In the genomic region with DNA sequence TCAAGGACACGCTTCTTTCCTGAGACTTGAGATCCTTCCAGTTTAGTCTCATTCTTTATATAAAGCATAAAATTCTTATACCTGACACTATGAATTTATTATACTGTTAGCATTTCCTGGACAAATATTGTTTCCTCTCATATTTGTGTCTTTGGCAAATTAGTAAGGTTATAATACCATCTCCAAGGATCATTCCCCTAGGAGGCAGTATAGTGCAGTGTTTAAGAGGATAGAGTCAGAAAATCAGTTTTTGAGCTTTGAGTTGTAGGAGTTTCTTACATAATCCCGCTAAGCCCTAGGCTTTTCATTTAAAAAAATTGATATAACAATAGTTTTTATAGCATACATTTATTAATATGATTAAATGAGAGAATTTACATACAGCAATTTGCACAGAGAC, we compare ENCODE assay signal across 8 cellular contexts.
DNase-seq lines count a peak whose midpoint lies in the region; ATAC-seq and TF ChIP-seq lines count a peak whose summit lies in the region.

No MANE protein-coding gene starts in this region.

- H3F3A ChIP-seq in GM23338 (replicated peaks; ENCODE audit: low read depth): no peaks in the 10 kb centered on the region
- no peaks in the 10 kb centered on the region for H3F3A ChIP-seq in PC-3 (ENCODE audit: low read length, unreplicated experiment)

- no peak overlapping the region for H3K9ac ChIP-seq in PC-3 (ENCODE audit: low read length)

- H3K27ac Mint-ChIP-seq in GM23338 (no peak overlapping the region), mesothelial cell of epicardium (no peak overlapping the region)

- H3K9me3 ChIP-seq in PC-3 (ENCODE audit: low read length): no peaks in the 10 kb centered on the region

- H3K4me3 ChIP-seq in GM23338 (no peak overlapping the region), PC-3 (ENCODE audit: low read length) (no peak overlapping the region)

- H3K9me2 ChIP-seq in GM23338 (ENCODE audit: insufficient read depth) (no peaks in the 10 kb centered on the region; the same call in 1 of the 2 replicates), PC-3 (replicated peaks; ENCODE audit: low read length) (no peaks in the 10 kb centered on the region)

- H3K9me3 Mint-ChIP-seq in GM23338 (no peaks in the 10 kb centered on the region), mesothelial cell of epicardium (peaks cover 9% of the 10 kb centered on the region)

- no peaks in the 10 kb centered on the region for H4K20me1 ChIP-seq in GM23338 (replicated peaks; ENCODE audit: insufficient read depth)
- H4K20me1 ChIP-seq in PC-3 (ENCODE audit: low read length): no peaks in the 10 kb centered on the region

- H3K27me3 Mint-ChIP-seq in GM23338 (ENCODE audit: insufficient read depth, low read depth, poor library complexity) (no peaks in the 10 kb centered on the region), mesothelial cell of epicardium (ENCODE audit: low read depth) (no peaks in the 10 kb centered on the region)

- no peaks in the 10 kb centered on the region for H3K36me3 Mint-ChIP-seq in GM23338 (ENCODE audit: low read depth)
- H3K36me3 Mint-ChIP-seq in mesothelial cell of epicardium: peaks cover 1% of the 10 kb centered on the region

- peak; percentile 78 for TF ChIP-seq CTCF in 22Rv1 (IDR thresholded peaks at IDR 0.05)
- TF ChIP-seq CTCF in GM23338 (conservative IDR thresholded peaks at IDR 0.05; ENCODE audit: low read depth in 2 of 2): peak; percentile 62 to 76
- peak; percentile 62 for TF ChIP-seq CTCF in PC-3 (conservative IDR thresholded peaks at IDR 0.05; ENCODE audit: low read depth, low read length)
- no peak for TF ChIP-seq CTCF in mesothelial cell of epicardium (IDR thresholded peaks at IDR 0.05; ENCODE audit: unreplicated experiment)

- no peak overlapping the region for H2AFZ ChIP-seq in GM23338
- no peak overlapping the region for H2AFZ ChIP-seq in PC-3 (ENCODE audit: low read length)

- intact Hi-C loops in PC-3 (cut with micrococcal nuclease): loop anchor here (2.0 to 5.0 kb wide), 2 partner anchors 226 to 511 kb away; a partner anchor contains a TSS

- POLR2A ChIA-PET in PC-3 (lab: Charles Lee; ENCODE audit: unreplicated experiment): no interaction called here

- no peaks in the 10 kb centered on the region for H3K36me3 ChIP-seq in GM23338 (ENCODE audit: insufficient read depth)
- no peaks in the 10 kb centered on the region for H3K36me3 ChIP-seq in PC-3 (ENCODE audit: low read depth, low read length)

- H3K27ac ChIP-seq in 22Rv1 (no peak overlapping the region), GM23338 (ENCODE audit: low read depth) (no peak overlapping the region), PC-3 (ENCODE audit: low read length) (no peak overlapping the region)

- H3K4me1 Mint-ChIP-seq in GM23338 (no peaks in the 10 kb centered on the region), mesothelial cell of epicardium (peaks cover 14% of the 10 kb centered on the region)

- no peaks in the 10 kb centered on the region for H3K79me2 ChIP-seq in GM23338 (replicated peaks; ENCODE audit: insufficient read depth)
- no peaks in the 10 kb centered on the region for H3K79me2 ChIP-seq in PC-3 (ENCODE audit: low read length)

- ATAC-seq in GM23338 (no peak), PC-3 (peak; percentile 37)

- H3K4me1 ChIP-seq in GM23338 (ENCODE audit: insufficient read depth) (no peaks in the 10 kb centered on the region), PC-3 (ENCODE audit: insufficient read depth, low read length) (no peaks in the 10 kb centered on the region)

- no peak overlapping the region for H3K4me3 Mint-ChIP-seq in GM23338
- H3K4me3 Mint-ChIP-seq in mesothelial cell of epicardium: no peak overlapping the region

- CTCF ChIA-PET in PC-3 (lab: Charles Lee): interaction anchor here (1.0 kb wide), 1 partner anchor 512 kb away, joined by 5 read pairs; no protein-coding TSS in a partner anchor

- H3K27me3 ChIP-seq in GM23338 (ENCODE audit: insufficient read depth) (no peaks in the 10 kb centered on the region), PC-3 (ENCODE audit: low read length) (no peaks in the 10 kb centered on the region)

- no TSS peak for BruUV-seq in PC-3 (replicated peaks; lab: Mats Ljungman, UMichigan)

- H3K4me2 ChIP-seq in GM23338 (no peak overlapping the region), PC-3 (ENCODE audit: low read length) (no peak overlapping the region)

- DNase-seq in GM23338 (ENCODE audit: low spot score): peak; percentile 68
- peak; percentile 52 for DNase-seq in PC-3
- peak; percentile 41 for DNase-seq in foreskin melanocyte
- no peak for DNase-seq in activated gamma-delta T cell treated with Interleukin-2 at 50 U/mL for 16 hours
- DNase-seq in T-helper 2 cell: no peak
- no peak for DNase-seq in mesothelial cell of epicardium (ENCODE audit: low spot score in 2 of 2, unreplicated experiment in 2 of 2)
- no peak for DNase-seq in anterior cingulate cortex (lab: John Stamatoyannopoulos, UW)

TF ChIP-seq in GM23338, 12 proteins besides CTCF, POLR2A, EP300 and RAD21:
- no peak for TF ChIP-seq STAT1 (IDR thresholded peaks at IDR 0.05; ENCODE audit: unreplicated experiment)
- no peak for TF ChIP-seq ZNF331 (CRISPR knock-in tag; IDR thresholded peaks at IDR 0.05; ENCODE audit: low read depth)
- no peak for TF ChIP-seq JUNB (IDR thresholded peaks at IDR 0.05; ENCODE audit: unreplicated experiment)
- no peak for TF ChIP-seq EZH2 (IDR thresholded peaks at IDR 0.05; ENCODE audit: low read depth, unreplicated experiment)
- TF ChIP-seq CREB1 (CRISPR knock-in tag; IDR thresholded peaks at IDR 0.05; ENCODE audit: low read depth): no peak

Comparison
In these comparisons a context has a peak if more than half of its experiments do, and no peak if none do; other contexts are left out.
1. DNase-seq: peak in GM23338 (single experiment), PC-3 (single experiment) and foreskin melanocyte (single experiment); none in activated gamma-delta T cell treated with Interleukin-2 at 50 U/mL for 16 hours (single experiment), T-helper 2 cell (0 of 5), mesothelial cell of epicardium (0 of 2) and anterior cingulate cortex (0 of 58).